ENCODE assay signal across 1 cellular context in genomic region chr3:58334013-58334321, GRCh38.
TF ChIP-seq lines count a peak whose summit lies in the region.

No MANE protein-coding gene starts in this region.

TF ChIP-seq in GM23338, 12 proteins besides CTCF, POLR2A, EP300 and RAD21 (continued from another document):
- no peak for TF ChIP-seq ZNF462 (CRISPR knock-in tag; IDR thresholded peaks at IDR 0.05)
